ENCODE assay signal across 28 cellular contexts in genomic region chr5:123387313-123387712, GRCh38.
"Had no signal": no experiment of that assay in that cellular context is flagged by ENCODE, and none has a peak within 500 bp of the region (broad histone marks: within the 10 kb centered on the region; RNA-seq: fewer than 3 reads in every experiment).

No MANE protein-coding gene starts in this region.

- H3K4me3 ChIP-seq: ovary, psoas muscle, right lobe of liver, sigmoid colon, stomach, thoracic aorta, thyroid gland, tibial nerve, upper lobe of left lung, vagina had no signal

- H2AFZ ChIP-seq: parathyroid adenoma had no signal

- H3K4me1 ChIP-seq: parathyroid adenoma, psoas muscle, sigmoid colon, stomach, thyroid gland, tibial nerve, upper lobe of left lung, vagina had no signal

- H3K4me1 Mint-ChIP-seq: nephron progenitor cell; neural crest cell; stimulated activated naive B cell treated with anti-CD40 and anti-IgM and Interleukin-4, amounts not matched to agents 10 μg/mL and 1 μg/mL and 100 μg/mL, for 72 hours had no signal

- ATAC-seq: natural killer cell treated with Interleukin-12 subunit alpha and Interleukin-12 subunit beta and Interleukin-15 and Interleukin-18, amount 100 ng/mL, for 72 hours; psoas muscle; right cardiac atrium; stimulated activated effector memory CD8-positive, alpha-beta T cell treated with anti-CD3 and anti-CD28 coated beads, Interleukin-12 subunit alpha, Interleukin-12 subunit beta, amount 100 ng/mL, for 72 hours; stimulated activated naive B cell treated with anti-CD40 and anti-IgM and Interleukin-4, amounts not matched to agents 10 μg/mL and 1 μg/mL and 100 μg/mL, for 72 hours had no signal

- DNase-seq: nephron progenitor cell; occipital lobe; ovary; posterior cingulate gyrus; psoas muscle; right cardiac atrium; right lobe of liver; sigmoid colon; small intestine; stimulated activated CD4-positive, alpha-beta T cell treated with anti-CD3 and anti-CD28 coated beads, Interleukin-15, amount 100 ng/mL, for 24 hours; stimulated activated CD4-positive, alpha-beta T cell treated with anti-CD3 and anti-CD28 coated beads, Interleukin-2, amount 100 ng/mL, for 24 hours; stimulated activated CD4-positive, alpha-beta T cell treated with anti-CD3 and anti-CD28 coated beads, Interleukin-2, amount 100 ng/mL, for 48 hours; stimulated activated CD4-positive, alpha-beta T cell treated with anti-CD3 and anti-CD28 coated beads, Interleukin-4, amount 100 ng/mL, for 24 hours; stimulated activated naive B cell treated with anti-CD40 and anti-IgM and Interleukin-4, amounts not matched to agents 10 μg/mL and 1 μg/mL and 100 μg/mL, for 72 hours; stimulated activated naive CD4-positive, alpha-beta T cell treated with Interleukin-2 at 50 U/mL for 16 hours; stomach; thyroid gland; upper lobe of left lung had no signal

- H3K9me3 ChIP-seq: neutrophil, ovary, psoas muscle, right lobe of liver, sigmoid colon, stomach, thoracic aorta, thyroid gland, tibial nerve, upper lobe of left lung, vagina had no signal

- H3K27me3 ChIP-seq: neutrophil, ovary, right lobe of liver, sigmoid colon, stomach, thyroid gland, tibial nerve, upper lobe of left lung, vagina had no signal

- H3K36me3 ChIP-seq: ovary had no signal

- H3K27me3 Mint-ChIP-seq: natural killer cell treated with Interleukin-12 subunit alpha and Interleukin-12 subunit beta and Interleukin-15 and Interleukin-18, amount 100 ng/mL, for 72 hours; progenitor cell of endocrine pancreas; stimulated activated naive B cell treated with anti-CD40 and anti-IgM and Interleukin-4, amounts not matched to agents 10 μg/mL and 1 μg/mL and 100 μg/mL, for 72 hours; stimulated activated naive CD8-positive, alpha-beta T cell treated with anti-CD3 and anti-CD28 coated beads, Interleukin-15, Interleukin-2, amounts not matched to agents 100 ng/mL and 50 ng/mL, for 24 hours had no signal

- H3K9me3 Mint-ChIP-seq: natural killer cell treated with Interleukin-12 subunit alpha and Interleukin-12 subunit beta and Interleukin-15 and Interleukin-18, amount 100 ng/mL, for 72 hours; nephron progenitor cell; neural crest cell; stimulated activated effector memory CD8-positive, alpha-beta T cell treated with anti-CD3 and anti-CD28 coated beads, Interleukin-12 subunit alpha, Interleukin-12 subunit beta, amount 100 ng/mL, for 72 hours; stimulated activated naive B cell treated with anti-CD40 and anti-IgM and Interleukin-4, amounts not matched to agents 10 μg/mL and 1 μg/mL and 100 μg/mL, for 72 hours; stimulated activated naive CD8-positive, alpha-beta T cell treated with anti-CD3 and anti-CD28 coated beads, Interleukin-15, Interleukin-2, amounts not matched to agents 100 ng/mL and 50 ng/mL, for 24 hours had no signal

- H3K9ac ChIP-seq: parathyroid adenoma had no signal

- H3K27ac ChIP-seq: neutrophil, ovary, parathyroid adenoma, psoas muscle, right lobe of liver, sigmoid colon, stomach, thoracic aorta, thyroid gland, tibial nerve, upper lobe of left lung, vagina had no signal

- H3K79me2 ChIP-seq: parathyroid adenoma had no signal

- H3K27ac Mint-ChIP-seq: natural killer cell treated with Interleukin-12 subunit alpha and Interleukin-12 subunit beta and Interleukin-15 and Interleukin-18, amount 100 ng/mL, for 72 hours; nephron progenitor cell; progenitor cell of endocrine pancreas; stimulated activated effector memory CD8-positive, alpha-beta T cell treated with anti-CD3 and anti-CD28 coated beads, Interleukin-12 subunit alpha, Interleukin-12 subunit beta, amount 100 ng/mL, for 72 hours; stimulated activated naive B cell treated with anti-CD40 and anti-IgM and Interleukin-4, amounts not matched to agents 10 μg/mL and 1 μg/mL and 100 μg/mL, for 72 hours; stimulated activated naive CD8-positive, alpha-beta T cell treated with anti-CD3 and anti-CD28 coated beads, Interleukin-15, Interleukin-2, amounts not matched to agents 100 ng/mL and 50 ng/mL, for 24 hours had no signal

- H3K4me3 Mint-ChIP-seq: natural killer cell treated with Interleukin-12 subunit alpha and Interleukin-12 subunit beta and Interleukin-15 and Interleukin-18, amount 100 ng/mL, for 72 hours; nephron progenitor cell; neural crest cell; stimulated activated effector memory CD8-positive, alpha-beta T cell treated with anti-CD3 and anti-CD28 coated beads, Interleukin-12 subunit alpha, Interleukin-12 subunit beta, amount 100 ng/mL, for 72 hours; stimulated activated naive B cell treated with anti-CD40 and anti-IgM and Interleukin-4, amounts not matched to agents 10 μg/mL and 1 μg/mL and 100 μg/mL, for 72 hours; stimulated activated naive CD8-positive, alpha-beta T cell treated with anti-CD3 and anti-CD28 coated beads, Interleukin-15, Interleukin-2, amounts not matched to agents 100 ng/mL and 50 ng/mL, for 24 hours had no signal
